ENCODE assay signal across 9 cellular contexts in genomic region chr15:100383302-100384107, GRCh38. TPM values are rescaled to one million over a fixed set of nuclear protein-coding genes. Genes with fewer than 3 reads are reported as not detected.
DNase-seq lines count a peak whose midpoint lies in the region; ATAC-seq and TF ChIP-seq lines count a peak whose summit lies in the region.
"Had no signal": no experiment of that assay in that cellular context is flagged by ENCODE, and none has a peak within 500 bp of the region (broad histone marks: within the 10 kb centered on the region; RNA-seq: fewer than 3 reads in every experiment).

No MANE protein-coding gene starts in this region.

- CTCF ChIA-PET in MCF 10A (lab: Yijun Ruan, JAX) = interaction anchor here (0.5 to 11.7 kb wide), 21 partner anchors 9 to 1112 kb away, joined by 3 to 213 read pairs (median 3); partner anchors contain the start of gene ADAMTS17

- intact Hi-C loops in MCF 10A (cut with micrococcal nuclease) (loop anchor here (1.0 to 2.0 kb wide), 2 partner anchors 33 to 455 kb away; no protein-coding TSS in a partner anchor), breast epithelium (cut with DNase I; ENCODE audit: low total_unique reads) (no loop called here), dorsolateral prefrontal cortex (cut with DNase I) (loop anchor here in 1 of 2 donors (2.0 kb wide), 1 partner anchor 35 kb away; no protein-coding TSS in a partner anchor), lower leg skin (cut with DNase I; ENCODE audit: low total_unique reads) (no loop called here)

- H3K27ac Mint-ChIP-seq in MCF 10A (ENCODE audit: low read depth, unreplicated experiment) = no peak overlapping the region
- H3K27ac Mint-ChIP-seq: activated T-cell treated with anti-CD3 and anti-CD28 coated beads, Interleukin-2, amount 50 U/mL, for 72 hours had no signal

- DNase-seq in MCF 10A (ENCODE audit: unreplicated experiment) (peak; percentile 50), breast epithelium (ENCODE audit: low spot score in 2 of 2) (no peak), NCI-H2029 treated with DMSO at 0.1 percent for 48 hours (lab: John Stamatoyannopoulos, UW) (peak; percentile 4), dorsolateral prefrontal cortex (no peak), pons (ENCODE audit: low spot score) (peak; percentile 17), lower leg skin (ENCODE audit: low spot score in 2 of 2) (no peak)

- H3K4me1 ChIP-seq in breast epithelium = no peaks in the 10 kb centered on the region

- no peak overlapping the region for H3K27ac ChIP-seq in breast epithelium
- no peak overlapping the region for H3K27ac ChIP-seq in dorsolateral prefrontal cortex

- WGBS in lower leg skin, 2 donors = 45 to 69% methylated on average over 3 of the region's 3 CpGs

- no peak overlapping the region for H3K4me3 Mint-ChIP-seq in MCF 10A (ENCODE audit: unreplicated experiment)
- H3K4me3 Mint-ChIP-seq: activated T-cell treated with anti-CD3 and anti-CD28 coated beads, Interleukin-2, amount 50 U/mL, for 72 hours had no signal

- H3K4me3 ChIP-seq in breast epithelium = no peak overlapping the region
- no peak overlapping the region for H3K4me3 ChIP-seq in dorsolateral prefrontal cortex
- no peak overlapping the region for H3K4me3 ChIP-seq in lower leg skin (ENCODE audit: low read depth, poor library complexity, severe bottlenecking)

- TF ChIP-seq CTCF in MCF 10A (IDR thresholded peaks at IDR 0.05; ENCODE audit: unreplicated experiment) (peak; percentile 60), breast epithelium (IDR thresholded peaks at IDR 0.05) (peak in 1 of 3 donors; percentile 48), dorsolateral prefrontal cortex (IDR thresholded peaks at IDR 0.05 in 54 of 56, conservative IDR thresholded peaks at IDR 0.05 in 2 of 56; ENCODE audit: low read depth in 1 of 56, partially characterized antibody in 56 of 56) (peak in 52 of 56 donors; percentile 13 to 71 (median 44)), lower leg skin (IDR thresholded peaks at IDR 0.05) (no peak)

- H3K27me3 Mint-ChIP-seq in MCF 10A (ENCODE audit: insufficient read depth, unreplicated experiment) = no peaks in the 10 kb centered on the region

- POLR2A ChIA-PET in MCF 10A (lab: Yijun Ruan, JAX) = interaction anchor here (0.6 to 1.5 kb wide), 6 partner anchors 20 to 899 kb away, joined by 3 to 9 read pairs (median 4); partner anchors contain the start of gene ADAMTS17

- H3K9me3 Mint-ChIP-seq in MCF 10A (ENCODE audit: unreplicated experiment) = peaks cover 8% of the 10 kb centered on the region

- H3K9me3 ChIP-seq in breast epithelium = peaks cover 23 to 56% of the 10 kb centered on the region in 2 donors

- no peaks in the 10 kb centered on the region for H3K27me3 ChIP-seq in breast epithelium
- peaks cover 0 to 5% (median 0%) of the 10 kb centered on the region in 45 donors for H3K27me3 ChIP-seq in dorsolateral prefrontal cortex

- H3K36me3 ChIP-seq in breast epithelium = no peaks in the 10 kb centered on the region

- no peaks in the 10 kb centered on the region for H3K36me3 Mint-ChIP-seq in MCF 10A (ENCODE audit: insufficient read depth, unreplicated experiment)

- ATAC-seq in GM21786 (IDR thresholded peaks at IDR 0.05; ENCODE audit: unreplicated experiment) (no peak), GM19324 (IDR thresholded peaks at IDR 0.05; ENCODE audit: low FRiP score, unreplicated experiment) (no peak)

- H3K4me1 Mint-ChIP-seq in MCF 10A (ENCODE audit: insufficient read depth, unreplicated experiment) = peaks cover 5% of the 10 kb centered on the region

- BruUV-seq in MCF 10A (replicated peaks; lab: Mats Ljungman, UMichigan) = no TSS peak

- TF ChIP-seq POLR2A in breast epithelium (IDR thresholded peaks at IDR 0.05) (no peak), lower leg skin (IDR thresholded peaks at IDR 0.05) (no peak)

RNA-seq across cellular contexts. Expression of gene ADAMTS17, which starts 41.7 kb away (rescaled TPM):
- total RNA-seq in MCF 10A (2022) (4.0 and 7.7 TPM in 2 replicates), breast epithelium (1 to 10 TPM; 5.1 to 8.0 (median 5.9) TPM), dorsolateral prefrontal cortex (10 to 100 TPM in 79 of 120 experiments, 1 to 10 TPM in 41; 4.7 to 28.7 (median 11.1) TPM), lower leg skin (1 to 10 TPM; 3.5 to 7.8 (median 3.9) TPM)

Comparison
In these comparisons a context has a peak if more than half of its experiments do, and no peak if none do; other contexts are left out.
1. DNase-seq: peak in MCF 10A (single experiment), NCI-H2029 treated with DMSO at 0.1 percent for 48 hours (single experiment) and pons (single experiment); none in breast epithelium (0 of 2), dorsolateral prefrontal cortex (0 of 10) and lower leg skin (0 of 2).
2. CTCF ChIP-seq: peak in MCF 10A (single experiment) and dorsolateral prefrontal cortex (52 of 56); none in lower leg skin (0 of 3).